In genomic region chr2:24893934-24894333, GRCh38 we compare ENCODE assay signal across 1 cellular context.
TF ChIP-seq lines count a peak whose summit lies in the region.

No MANE protein-coding gene starts in this region.

TF ChIP-seq in HepG2, 621 proteins besides CTCF, POLR2A, EP300 and RAD21:
- TF ChIP-seq SOX5 (CRISPR knock-in tag; IDR thresholded peaks at IDR 0.05; ENCODE audit: borderline replicate concordance), result peak; percentile 41; the same call in 1 of the 2 replicates
- TF ChIP-seq FOXP1 (IDR thresholded peaks at IDR 0.05), result no peak
- 0 out of 2 replicates have a peak, but pooled peaks have one; percentile 25 for TF ChIP-seq FOXP1 (CRISPR knock-in tag; IDR thresholded peaks at IDR 0.05)
- TF ChIP-seq TMF1 (CRISPR knock-in tag; IDR thresholded peaks at IDR 0.05; ENCODE audit: low read depth), result no peak
- no peak for TF ChIP-seq ZNF274 (CRISPR knock-in tag; IDR thresholded peaks at IDR 0.05)
- TF ChIP-seq SOX13 (IDR thresholded peaks at IDR 0.05), result no peak
- TF ChIP-seq SOX13 (CRISPR knock-in tag; conservative IDR thresholded peaks at IDR 0.05 in 1 of 2, IDR thresholded peaks at IDR 0.05 in 1 of 2), result peak in 1 of 2 experiments; percentile 21; a peak in 1 of 4 replicates
- 0 out of 2 replicates have a peak, but pooled peaks have one; percentile 25 for TF ChIP-seq FOXA1 (IDR thresholded peaks at IDR 0.05)
- TF ChIP-seq FOXA1 (CRISPR knock-in tag; IDR thresholded peaks at IDR 0.05), result no peak
